Comparison of ENCODE assay signal across 8 cellular contexts in the genomic region with DNA sequence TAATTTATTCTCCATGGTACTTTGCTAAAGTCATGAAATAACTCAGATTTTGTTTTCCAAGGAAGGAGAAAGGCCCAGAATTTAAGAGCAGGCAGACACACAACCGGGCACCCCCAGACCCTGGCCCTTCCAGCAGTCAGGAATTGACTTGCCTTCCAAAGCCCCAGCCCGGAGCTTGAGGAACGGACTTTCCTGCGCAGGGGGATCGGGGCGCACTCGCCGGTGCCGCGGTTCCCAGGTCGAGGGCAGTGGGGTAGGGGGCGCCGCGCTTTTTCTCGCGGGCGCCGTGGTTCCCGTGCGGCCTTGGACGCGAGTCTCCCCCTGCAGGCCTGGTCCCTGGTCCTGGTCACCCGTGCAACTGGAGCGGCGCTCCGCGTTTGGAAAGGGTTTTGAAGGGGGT. TPM values are rescaled to one million over a fixed set of nuclear protein-coding genes. Genes with fewer than 3 reads are reported as not detected.
DNase-seq lines count a peak whose midpoint lies in the region; ATAC-seq and TF ChIP-seq lines count a peak whose summit lies in the region.

No MANE protein-coding gene starts in this region.

- peak overlapping the region; percentile 54 to 100 (median 73) for H3K4me3 ChIP-seq in Peyer's patch
- peak overlapping the region; percentile 96 for H3K4me3 ChIP-seq in endodermal cell (ENCODE audit: low read length)
- peak overlapping the region; percentile 70 for H3K4me3 ChIP-seq in neural cell (ENCODE audit: low read length)

- peak; percentile 40 for TF ChIP-seq CTCF in GM13977 (IDR thresholded peaks at IDR 0.05; ENCODE audit: extremely low read depth, insufficient read depth, missing control alignments)
- no peak for TF ChIP-seq CTCF in Peyer's patch (IDR thresholded peaks at IDR 0.05)
- TF ChIP-seq CTCF in endodermal cell (conservative IDR thresholded peaks at IDR 0.05): peak; percentile 63
- TF ChIP-seq CTCF in neural cell (IDR thresholded peaks at IDR 0.05; ENCODE audit: poor library complexity, severe bottlenecking): no peak

- H3K9me3 ChIP-seq in Peyer's patch (no peaks in the 10 kb centered on the region), endodermal cell (ENCODE audit: control insufficient read depth, low read length) (no peaks in the 10 kb centered on the region), neural cell (ENCODE audit: low read length) (no peaks in the 10 kb centered on the region)

- H3K9ac ChIP-seq in endodermal cell (ENCODE audit: extremely low read depth, low read length, poor library complexity, severe bottlenecking) (peak overlapping the region; percentile 78), neural cell (ENCODE audit: low read length) (no peak overlapping the region)

- no peak for TF ChIP-seq RAD21 in neural cell (conservative IDR thresholded peaks at IDR 0.05)

- H3K27ac Mint-ChIP-seq in endodermal cell: peak overlapping the region; percentile 93

- DNase-seq in GM13977 (ENCODE audit: low spot score): peak; percentile 39
- peak in 2 of 3 donors; percentile 55 to 57 for DNase-seq in Peyer's patch
- DNase-seq in endodermal cell: peak; percentile 82
- DNase-seq in NCI-H2196 (lab: John Stamatoyannopoulos, UW; ENCODE audit: unreplicated experiment): no peak
- no peak for DNase-seq in effector CD4-positive, alpha-beta T cell
- no peak for DNase-seq in NCI-H510A treated with DMSO at 0.1 percent for 48 hours (lab: John Stamatoyannopoulos, UW)

- no peaks in the 10 kb centered on the region for H3K27me3 Mint-ChIP-seq in endodermal cell (ENCODE audit: insufficient read depth)

- no peak for TF ChIP-seq POLR2A in Peyer's patch (IDR thresholded peaks at IDR 0.05)

- no peak for ATAC-seq in GM18517 (IDR thresholded peaks at IDR 0.05; ENCODE audit: unreplicated experiment)

- H3K36me3 ChIP-seq in Peyer's patch: no peaks in the 10 kb centered on the region
- no peaks in the 10 kb centered on the region for H3K36me3 ChIP-seq in endodermal cell (ENCODE audit: control insufficient read depth, insufficient read depth, low read length)
- no peaks in the 10 kb centered on the region for H3K36me3 ChIP-seq in neural cell (ENCODE audit: insufficient read depth, low read length)

- no peaks in the 10 kb centered on the region for H3K9me2 ChIP-seq in neural cell (ENCODE audit: insufficient read depth, low read length)

- in situ Hi-C loops in GM13977 (cut with MboI; ENCODE audit: low pct_unique_long_range_greater_than_20kb, low sequenced_read_pairs, unreplicated experiment): no loop called here

- peaks cover 35% of the 10 kb centered on the region for H3K79me2 ChIP-seq in neural cell (replicated peaks; ENCODE audit: insufficient read depth, low read length)

- H3K4me3 Mint-ChIP-seq in endodermal cell: peak overlapping the region; percentile 84

- H3K9me3 Mint-ChIP-seq in endodermal cell: no peaks in the 10 kb centered on the region

- H2AFZ ChIP-seq in neural cell (ENCODE audit: low read depth, low read length): peak overlapping the region; percentile 76

- H3K4me1 ChIP-seq in Peyer's patch (peaks cover 0 to 22% (median 2%) of the 10 kb centered on the region in 4 donors), endodermal cell (ENCODE audit: control insufficient read depth, insufficient read depth, low read length) (no peaks in the 10 kb centered on the region)

- TF ChIP-seq EP300 in neural cell (conservative IDR thresholded peaks at IDR 0.05; ENCODE audit: poor library complexity, severe bottlenecking): no peak

- H3K4me2 ChIP-seq in neural cell (ENCODE audit: low read length): no peak overlapping the region

- 16 to 33% methylated on average over 7 to 27 of the region's 27 CpGs for WGBS in endodermal cell (ENCODE audit: insufficient coverage in 1 of 2, insufficient read length in 1 of 2), 2 experiments

- H3F3A ChIP-seq in neural cell (ENCODE audit: insufficient read depth, low read length, poor library complexity, severe bottlenecking): no peaks in the 10 kb centered on the region

- H3K27ac ChIP-seq in Peyer's patch: peak overlapping the region in 3 of 4 donors; percentile 92 to 99 (median 97)
- H3K27ac ChIP-seq in endodermal cell (ENCODE audit: low read depth, low read length): peak overlapping the region; percentile 24
- H3K27ac ChIP-seq in neural cell (ENCODE audit: low read length): no peak overlapping the region

- H3K36me3 Mint-ChIP-seq in endodermal cell (ENCODE audit: low read depth): peaks cover 12% of the 10 kb centered on the region

- peaks cover 19% of the 10 kb centered on the region for H3K4me1 Mint-ChIP-seq in endodermal cell

- H3K27me3 ChIP-seq in Peyer's patch: no peaks in the 10 kb centered on the region
- H3K27me3 ChIP-seq in endodermal cell (ENCODE audit: control insufficient read depth, insufficient read depth, low read length, poor library complexity, severe bottlenecking): no peaks in the 10 kb centered on the region
- H3K27me3 ChIP-seq in neural cell (ENCODE audit: insufficient read depth, low read depth, low read length): no peaks in the 10 kb centered on the region

- H4K20me1 ChIP-seq in neural cell (ENCODE audit: insufficient read depth): no peaks in the 10 kb centered on the region

TF ChIP-seq in neural cell, 6 proteins besides CTCF, POLR2A, EP300 and RAD21:
- no peak for TF ChIP-seq REST (IDR thresholded peaks at IDR 0.05; ENCODE audit: borderline replicate concordance)
- no peak for TF ChIP-seq MXI1 (conservative IDR thresholded peaks at IDR 0.05; ENCODE audit: poor library complexity, severe bottlenecking)
- no peak for TF ChIP-seq EZH2 (IDR thresholded peaks at IDR 0.05; ENCODE audit: borderline replicate concordance, insufficient read depth, low read length, poor library complexity, severe bottlenecking)
- TF ChIP-seq SMC3 (conservative IDR thresholded peaks at IDR 0.05; ENCODE audit: poor library complexity): no peak
- TF ChIP-seq TAF1 (IDR thresholded peaks at IDR 0.05; ENCODE audit: low read depth): no peak
- no peak for TF ChIP-seq POLR2AphosphoS5 (IDR thresholded peaks at IDR 0.05)

RNA-seq across cellular contexts. Expression of gene ZNF236, which starts 1.2 kb away (rescaled TPM):
- total RNA-seq in Peyer's patch: 10 to 100 TPM; 13.8 to 57.8 (median 27.7) TPM
- 10 to 100 TPM; 27.0 to 28.3 TPM for total RNA-seq in endodermal cell
- 12.5 TPM for polyA plus RNA-seq in endodermal cell (2013, experiment 1 of 2)
- 7.8 TPM for polyA plus RNA-seq in endodermal cell (2013, experiment 2 of 2)
- 6.5 and 7.7 TPM in 2 replicates for polyA plus RNA-seq in neural cell
- 35.3 and 44.0 TPM in 2 replicates for polyA minus RNA-seq in neural cell

Comparison
In these comparisons a context has a peak if more than half of its experiments do, and no peak if none do; other contexts are left out.
1. DNase-seq: peak in GM13977 (single experiment), Peyer's patch (2 of 3) and endodermal cell (single experiment); none in NCI-H2196 (single experiment), effector CD4-positive, alpha-beta T cell (single experiment) and NCI-H510A treated with DMSO at 0.1 percent for 48 hours (single experiment).
2. CTCF ChIP-seq: peak in GM13977 (single experiment) and endodermal cell (single experiment); none in Peyer's patch (0 of 6) and neural cell (single experiment).
3. Peak in every context shown above with its lines, with median percentiles within 50 percentile points of each other: H3K4me3 ChIP-seq.